ENCODE assay signal across 1 cellular context in the genomic region with DNA sequence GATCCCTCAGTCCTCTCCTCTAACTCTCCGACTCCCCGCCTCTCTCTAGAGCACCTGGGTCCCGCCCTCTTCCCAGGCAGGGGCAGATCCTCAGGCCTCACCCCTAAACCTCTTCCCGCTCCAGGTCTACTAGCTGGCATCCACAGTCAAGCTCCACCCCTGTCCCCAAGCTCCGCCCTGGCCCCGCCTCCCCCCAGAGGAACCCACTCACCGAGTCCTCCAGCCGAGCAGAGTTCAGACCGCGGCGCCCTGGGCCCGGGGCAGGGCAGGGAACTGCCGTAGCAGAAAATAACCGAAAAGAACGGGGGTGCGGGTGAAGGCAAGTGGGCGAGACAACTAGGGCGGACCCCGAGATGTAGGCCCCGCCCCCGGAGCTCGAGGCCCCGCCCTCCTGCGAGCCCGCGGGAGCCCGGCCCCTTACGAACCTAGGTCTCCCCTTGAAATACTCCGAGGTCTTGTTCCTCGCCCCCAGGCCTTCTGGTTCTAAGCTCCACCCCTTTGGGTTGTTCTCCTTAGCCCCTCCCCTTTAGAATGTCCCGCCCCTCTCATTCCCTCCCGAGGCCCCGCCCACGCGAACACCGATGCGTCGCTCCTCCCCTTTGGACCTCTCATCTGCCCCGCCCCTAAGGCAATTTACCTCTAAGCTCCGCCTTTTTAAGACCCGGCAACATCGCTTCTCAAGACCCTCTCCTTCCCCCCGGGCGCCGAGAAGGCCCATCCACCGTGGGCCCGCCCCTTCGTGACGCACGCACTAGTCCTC.
TF ChIP-seq lines count a peak whose summit lies in the region.

Gene GGN, minus strand, starts transcription at position 485 of the 760 bp plus-strand sequence. CDS start 773 bp downstream, outside the sequence.

TF ChIP-seq in Ishikawa, 13 proteins besides CTCF, POLR2A, EP300 and RAD21:
- TF ChIP-seq, protein P1, sequence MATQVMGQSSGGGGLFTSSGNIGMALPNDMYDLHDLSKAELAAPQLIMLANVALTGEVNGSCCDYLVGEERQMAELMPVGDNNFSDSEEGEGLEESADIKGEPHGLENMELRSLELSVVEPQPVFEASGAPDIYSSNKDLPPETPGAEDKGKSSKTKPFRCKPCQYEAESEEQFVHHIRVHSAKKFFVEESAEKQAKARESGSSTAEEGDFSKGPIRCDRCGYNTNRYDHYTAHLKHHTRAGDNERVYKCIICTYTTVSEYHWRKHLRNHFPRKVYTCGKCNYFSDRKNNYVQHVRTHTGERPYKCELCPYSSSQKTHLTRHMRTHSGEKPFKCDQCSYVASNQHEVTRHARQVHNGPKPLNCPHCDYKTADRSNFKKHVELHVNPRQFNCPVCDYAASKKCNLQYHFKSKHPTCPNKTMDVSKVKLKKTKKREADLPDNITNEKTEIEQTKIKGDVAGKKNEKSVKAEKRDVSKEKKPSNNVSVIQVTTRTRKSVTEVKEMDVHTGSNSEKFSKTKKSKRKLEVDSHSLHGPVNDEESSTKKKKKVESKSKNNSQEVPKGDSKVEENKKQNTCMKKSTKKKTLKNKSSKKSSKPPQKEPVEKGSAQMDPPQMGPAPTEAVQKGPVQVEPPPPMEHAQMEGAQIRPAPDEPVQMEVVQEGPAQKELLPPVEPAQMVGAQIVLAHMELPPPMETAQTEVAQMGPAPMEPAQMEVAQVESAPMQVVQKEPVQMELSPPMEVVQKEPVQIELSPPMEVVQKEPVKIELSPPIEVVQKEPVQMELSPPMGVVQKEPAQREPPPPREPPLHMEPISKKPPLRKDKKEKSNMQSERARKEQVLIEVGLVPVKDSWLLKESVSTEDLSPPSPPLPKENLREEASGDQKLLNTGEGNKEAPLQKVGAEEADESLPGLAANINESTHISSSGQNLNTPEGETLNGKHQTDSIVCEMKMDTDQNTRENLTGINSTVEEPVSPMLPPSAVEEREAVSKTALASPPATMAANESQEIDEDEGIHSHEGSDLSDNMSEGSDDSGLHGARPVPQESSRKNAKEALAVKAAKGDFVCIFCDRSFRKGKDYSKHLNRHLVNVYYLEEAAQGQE (IDR thresholded peaks at IDR 0.05; ENCODE audit: low read depth): no peak
- no peak for TF ChIP-seq TEAD4 (IDR thresholded peaks at IDR 0.05)
- TF ChIP-seq EGR1 (IDR thresholded peaks at IDR 0.05): no peak
- TF ChIP-seq, protein P2, sequence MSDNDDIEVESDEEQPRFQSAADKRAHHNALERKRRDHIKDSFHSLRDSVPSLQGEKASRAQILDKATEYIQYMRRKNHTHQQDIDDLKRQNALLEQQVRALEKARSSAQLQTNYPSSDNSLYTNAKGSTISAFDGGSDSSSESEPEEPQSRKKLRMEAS (IDR thresholded peaks at IDR 0.05): no peak
- no peak for TF ChIP-seq YY1 (IDR thresholded peaks at IDR 0.05; ENCODE audit: low read depth)
- no peak for TF ChIP-seq CEBPB (IDR thresholded peaks at IDR 0.05)
- no peak for TF ChIP-seq FOXM1 (IDR thresholded peaks at IDR 0.05; ENCODE audit: borderline replicate concordance, low read depth)
- no peak for TF ChIP-seq TCF12 (IDR thresholded peaks at IDR 0.05; ENCODE audit: low read depth)
- TF ChIP-seq CREB1 (IDR thresholded peaks at IDR 0.05; ENCODE audit: low read depth): no peak
